1 cellular context compared by ENCODE assay signal in genomic region chr12:52246720-52247621, GRCh38.
TF ChIP-seq lines count a peak whose summit lies in the region.

No MANE protein-coding gene starts in this region.

TF ChIP-seq in WTC11, 78 proteins besides CTCF, POLR2A, EP300 and RAD21 (continued from another document):
- TF ChIP-seq STAT6 (CRISPR knock-in tag; conservative IDR thresholded peaks at IDR 0.05; ENCODE audit: low read depth) (no peak), FOXJ3 (CRISPR knock-in tag; IDR thresholded peaks at IDR 0.05; ENCODE audit: borderline replicate concordance) (no peak), ZNF532 (CRISPR knock-in tag; IDR thresholded peaks at IDR 0.05; ENCODE audit: borderline replicate concordance) (no peak), GABPB1 (CRISPR knock-in tag; IDR thresholded peaks at IDR 0.05) (no peak), KAT7 (CRISPR knock-in tag; IDR thresholded peaks at IDR 0.05; ENCODE audit: borderline replicate concordance) (no peak), CREB1 (CRISPR knock-in tag; IDR thresholded peaks at IDR 0.05) (no peak), ZNF138 (CRISPR knock-in tag; conservative IDR thresholded peaks at IDR 0.05) (no peak), ESRRA (CRISPR knock-in tag; IDR thresholded peaks at IDR 0.05; ENCODE audit: borderline replicate concordance) (no peak), ZNF281 (CRISPR knock-in tag; IDR thresholded peaks at IDR 0.05) (no peak), PRRX2 (CRISPR knock-in tag; IDR thresholded peaks at IDR 0.05) (no peak), HMGA2 (CRISPR knock-in tag; IDR thresholded peaks at IDR 0.05) (no peak), CDX4 (CRISPR knock-in tag; IDR thresholded peaks at IDR 0.05; ENCODE audit: borderline replicate concordance) (no peak), GTF2I (CRISPR knock-in tag; conservative IDR thresholded peaks at IDR 0.05) (no peak)
- TF ChIP-seq, protein P1, sequence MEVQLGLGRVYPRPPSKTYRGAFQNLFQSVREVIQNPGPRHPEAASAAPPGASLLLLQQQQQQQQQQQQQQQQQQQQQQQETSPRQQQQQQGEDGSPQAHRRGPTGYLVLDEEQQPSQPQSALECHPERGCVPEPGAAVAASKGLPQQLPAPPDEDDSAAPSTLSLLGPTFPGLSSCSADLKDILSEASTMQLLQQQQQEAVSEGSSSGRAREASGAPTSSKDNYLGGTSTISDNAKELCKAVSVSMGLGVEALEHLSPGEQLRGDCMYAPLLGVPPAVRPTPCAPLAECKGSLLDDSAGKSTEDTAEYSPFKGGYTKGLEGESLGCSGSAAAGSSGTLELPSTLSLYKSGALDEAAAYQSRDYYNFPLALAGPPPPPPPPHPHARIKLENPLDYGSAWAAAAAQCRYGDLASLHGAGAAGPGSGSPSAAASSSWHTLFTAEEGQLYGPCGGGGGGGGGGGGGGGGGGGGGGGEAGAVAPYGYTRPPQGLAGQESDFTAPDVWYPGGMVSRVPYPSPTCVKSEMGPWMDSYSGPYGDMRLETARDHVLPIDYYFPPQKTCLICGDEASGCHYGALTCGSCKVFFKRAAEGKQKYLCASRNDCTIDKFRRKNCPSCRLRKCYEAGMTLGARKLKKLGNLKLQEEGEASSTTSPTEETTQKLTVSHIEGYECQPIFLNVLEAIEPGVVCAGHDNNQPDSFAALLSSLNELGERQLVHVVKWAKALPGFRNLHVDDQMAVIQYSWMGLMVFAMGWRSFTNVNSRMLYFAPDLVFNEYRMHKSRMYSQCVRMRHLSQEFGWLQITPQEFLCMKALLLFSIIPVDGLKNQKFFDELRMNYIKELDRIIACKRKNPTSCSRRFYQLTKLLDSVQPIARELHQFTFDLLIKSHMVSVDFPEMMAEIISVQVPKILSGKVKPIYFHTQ (CRISPR knock-in tag; IDR thresholded peaks at IDR 0.05): no peak
- TF ChIP-seq, protein P2, sequence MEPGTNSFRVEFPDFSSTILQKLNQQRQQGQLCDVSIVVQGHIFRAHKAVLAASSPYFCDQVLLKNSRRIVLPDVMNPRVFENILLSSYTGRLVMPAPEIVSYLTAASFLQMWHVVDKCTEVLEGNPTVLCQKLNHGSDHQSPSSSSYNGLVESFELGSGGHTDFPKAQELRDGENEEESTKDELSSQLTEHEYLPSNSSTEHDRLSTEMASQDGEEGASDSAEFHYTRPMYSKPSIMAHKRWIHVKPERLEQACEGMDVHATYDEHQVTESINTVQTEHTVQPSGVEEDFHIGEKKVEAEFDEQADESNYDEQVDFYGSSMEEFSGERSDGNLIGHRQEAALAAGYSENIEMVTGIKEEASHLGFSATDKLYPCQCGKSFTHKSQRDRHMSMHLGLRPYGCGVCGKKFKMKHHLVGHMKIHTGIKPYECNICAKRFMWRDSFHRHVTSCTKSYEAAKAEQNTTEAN (CRISPR knock-in tag; IDR thresholded peaks at IDR 0.05): no peak
- TF ChIP-seq, protein P3, sequence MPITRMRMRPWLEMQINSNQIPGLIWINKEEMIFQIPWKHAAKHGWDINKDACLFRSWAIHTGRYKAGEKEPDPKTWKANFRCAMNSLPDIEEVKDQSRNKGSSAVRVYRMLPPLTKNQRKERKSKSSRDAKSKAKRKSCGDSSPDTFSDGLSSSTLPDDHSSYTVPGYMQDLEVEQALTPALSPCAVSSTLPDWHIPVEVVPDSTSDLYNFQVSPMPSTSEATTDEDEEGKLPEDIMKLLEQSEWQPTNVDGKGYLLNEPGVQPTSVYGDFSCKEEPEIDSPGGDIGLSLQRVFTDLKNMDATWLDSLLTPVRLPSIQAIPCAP (CRISPR knock-in tag; IDR thresholded peaks at IDR 0.05): no peak
- TF ChIP-seq, protein P4, sequence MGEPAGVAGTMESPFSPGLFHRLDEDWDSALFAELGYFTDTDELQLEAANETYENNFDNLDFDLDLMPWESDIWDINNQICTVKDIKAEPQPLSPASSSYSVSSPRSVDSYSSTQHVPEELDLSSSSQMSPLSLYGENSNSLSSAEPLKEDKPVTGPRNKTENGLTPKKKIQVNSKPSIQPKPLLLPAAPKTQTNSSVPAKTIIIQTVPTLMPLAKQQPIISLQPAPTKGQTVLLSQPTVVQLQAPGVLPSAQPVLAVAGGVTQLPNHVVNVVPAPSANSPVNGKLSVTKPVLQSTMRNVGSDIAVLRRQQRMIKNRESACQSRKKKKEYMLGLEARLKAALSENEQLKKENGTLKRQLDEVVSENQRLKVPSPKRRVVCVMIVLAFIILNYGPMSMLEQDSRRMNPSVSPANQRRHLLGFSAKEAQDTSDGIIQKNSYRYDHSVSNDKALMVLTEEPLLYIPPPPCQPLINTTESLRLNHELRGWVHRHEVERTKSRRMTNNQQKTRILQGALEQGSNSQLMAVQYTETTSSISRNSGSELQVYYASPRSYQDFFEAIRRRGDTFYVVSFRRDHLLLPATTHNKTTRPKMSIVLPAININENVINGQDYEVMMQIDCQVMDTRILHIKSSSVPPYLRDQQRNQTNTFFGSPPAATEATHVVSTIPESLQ (CRISPR knock-in tag; IDR thresholded peaks at IDR 0.05): no peak
